1 cellular context compared by ENCODE assay signal in genomic region chr13:28531956-28532225, GRCh38.
A peak's percentile ranks its signal among the peaks of the same experiment; 100 is the strongest.
TF ChIP-seq lines count a peak whose summit lies in the region.

No MANE protein-coding gene starts in this region.

TF ChIP-seq in HEK293, 187 proteins besides CTCF, POLR2A, EP300 and RAD21 (continued from another document):
- TF ChIP-seq ZNF645 (tag by site-specific recombination; IDR thresholded peaks at IDR 0.05) (no peak), ZSCAN23 (tag by site-specific recombination; IDR thresholded peaks at IDR 0.05) (no peak), ZNF2 (tag by site-specific recombination; IDR thresholded peaks at IDR 0.05) (0 out of 2 replicates have a peak, but pooled peaks have one; percentile 11), PRDM1 (tag by site-specific recombination; IDR thresholded peaks at IDR 0.05) (peak; percentile 88), FEZF1 (tag by site-specific recombination; IDR thresholded peaks at IDR 0.05) (no peak), ZBTB20 (tag by site-specific recombination; IDR thresholded peaks at IDR 0.05) (no peak), ZSCAN16 (tag by site-specific recombination; IDR thresholded peaks at IDR 0.05) (no peak), ZNF175 (tag by site-specific recombination; IDR thresholded peaks at IDR 0.05) (no peak), YY1 (tag by site-specific recombination; IDR thresholded peaks at IDR 0.05) (no peak)
- TF ChIP-seq, protein P1, sequence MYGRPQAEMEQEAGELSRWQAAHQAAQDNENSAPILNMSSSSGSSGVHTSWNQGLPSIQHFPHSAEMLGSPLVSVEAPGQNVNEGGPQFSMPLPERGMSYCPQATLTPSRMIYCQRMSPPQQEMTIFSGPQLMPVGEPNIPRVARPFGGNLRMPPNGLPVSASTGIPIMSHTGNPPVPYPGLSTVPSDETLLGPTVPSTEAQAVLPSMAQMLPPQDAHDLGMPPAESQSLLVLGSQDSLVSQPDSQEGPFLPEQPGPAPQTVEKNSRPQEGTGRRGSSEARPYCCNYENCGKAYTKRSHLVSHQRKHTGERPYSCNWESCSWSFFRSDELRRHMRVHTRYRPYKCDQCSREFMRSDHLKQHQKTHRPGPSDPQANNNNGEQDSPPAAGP (tag by site-specific recombination; IDR thresholded peaks at IDR 0.05) = no peak
- TF ChIP-seq, protein P2, sequence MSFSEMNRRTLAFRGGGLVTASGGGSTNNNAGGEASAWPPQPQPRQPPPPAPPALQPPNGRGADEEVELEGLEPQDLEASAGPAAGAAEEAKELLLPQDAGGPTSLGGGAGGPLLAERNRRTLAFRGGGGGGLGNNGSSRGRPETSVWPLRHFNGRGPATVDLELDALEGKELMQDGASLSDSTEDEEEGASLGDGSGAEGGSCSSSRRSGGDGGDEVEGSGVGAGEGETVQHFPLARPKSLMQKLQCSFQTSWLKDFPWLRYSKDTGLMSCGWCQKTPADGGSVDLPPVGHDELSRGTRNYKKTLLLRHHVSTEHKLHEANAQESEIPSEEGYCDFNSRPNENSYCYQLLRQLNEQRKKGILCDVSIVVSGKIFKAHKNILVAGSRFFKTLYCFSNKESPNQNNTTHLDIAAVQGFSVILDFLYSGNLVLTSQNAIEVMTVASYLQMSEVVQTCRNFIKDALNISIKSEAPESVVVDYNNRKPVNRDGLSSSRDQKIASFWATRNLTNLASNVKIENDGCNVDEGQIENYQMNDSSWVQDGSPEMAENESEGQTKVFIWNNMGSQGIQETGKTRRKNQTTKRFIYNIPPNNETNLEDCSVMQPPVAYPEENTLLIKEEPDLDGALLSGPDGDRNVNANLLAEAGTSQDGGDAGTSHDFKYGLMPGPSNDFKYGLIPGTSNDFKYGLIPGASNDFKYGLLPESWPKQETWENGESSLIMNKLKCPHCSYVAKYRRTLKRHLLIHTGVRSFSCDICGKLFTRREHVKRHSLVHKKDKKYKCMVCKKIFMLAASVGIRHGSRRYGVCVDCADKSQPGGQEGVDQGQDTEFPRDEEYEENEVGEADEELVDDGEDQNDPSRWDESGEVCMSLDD (tag by site-specific recombination; IDR thresholded peaks at IDR 0.05) = peak; percentile 18; the same call in 1 of the 2 replicates
